Comparison of ENCODE assay signal across 8 cellular contexts in the genomic region with DNA sequence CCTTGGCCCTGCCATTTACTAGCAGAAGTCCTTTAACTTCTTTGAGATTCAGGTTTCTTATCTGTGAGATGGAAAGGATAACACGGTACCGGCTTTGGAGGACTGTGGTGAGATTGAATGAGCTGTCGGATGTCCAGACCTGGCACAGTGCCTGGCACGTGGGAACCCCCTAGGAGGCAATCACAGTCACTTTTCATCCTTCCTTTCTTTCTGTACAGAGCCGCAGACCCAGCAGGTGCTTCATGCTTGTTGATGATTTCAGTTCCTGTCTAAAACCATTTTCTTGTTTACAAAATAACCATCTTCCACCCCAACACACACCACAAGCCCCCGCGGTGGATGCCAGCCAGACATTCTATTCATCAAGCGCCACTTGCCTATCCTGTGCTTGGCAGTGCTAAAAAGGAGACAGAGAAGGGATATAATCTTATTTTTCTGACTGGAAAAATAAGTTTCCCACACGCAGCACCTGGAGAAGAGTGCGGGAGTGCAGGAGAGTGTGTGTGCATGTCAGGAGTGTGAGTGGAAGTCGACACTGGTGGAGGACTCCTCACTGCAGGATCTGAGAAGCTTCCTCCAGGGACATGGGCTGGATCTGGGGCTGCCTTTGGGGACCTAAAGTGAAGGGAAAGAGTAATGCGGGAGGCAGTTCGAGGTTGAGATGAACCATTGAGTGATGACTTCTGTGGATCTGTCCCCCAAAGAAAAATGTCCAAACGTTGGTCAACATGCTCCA.
A peak's percentile ranks its signal among the peaks of the same experiment; 100 is the strongest.
DNase-seq lines count a peak whose midpoint lies in the region; ATAC-seq and TF ChIP-seq lines count a peak whose summit lies in the region.

No MANE protein-coding gene starts in this region.

- H3K9me3 ChIP-seq in BLaER1 treated with 17β-estradiol and CSF1 and Interleukin-3, amounts not matched to agents 10 nM and 100 nM (replicated peaks in 1 of 11), result no peaks in the 10 kb centered on the region

- DNase-seq in activated B cell treated with CpG ODN at 0.5 μM for 24 hours (peak; percentile 55), G401 (ENCODE audit: low spot score) (no peak), GM03348 (ENCODE audit: low spot score) (no peak), omental fat pad (ENCODE audit: low spot score) (no peak)

- H3K36me3 Mint-ChIP-seq in activated B cell treated with CpG ODN at 0.5 μM for 24 hours (ENCODE audit: low read depth), result peaks cover 37% of the 10 kb centered on the region

- H3K36me3 ChIP-seq in BLaER1 treated with 17β-estradiol and CSF1 and Interleukin-3, amounts not matched to agents 10 nM and 100 nM, result peaks cover 0 to 39% (median 22%) of the 10 kb centered on the region in 11 experiments; a peak in 12 of 22 replicates

- TF ChIP-seq CTCF in activated B cell treated with CpG ODN at 0.5 μM for 24 hours (IDR thresholded peaks at IDR 0.05) (no peak), omental fat pad (IDR thresholded peaks at IDR 0.05) (no peak)

- CTCF ChIA-PET in activated B cell treated with CpG ODN at 0.5 μM for 24 hours (lab: Charles Lee), result interaction anchor here (0.9 to 1.5 kb wide), 7 partner anchors 12 to 167 kb away, joined by 3 to 5 read pairs (median 3); no protein-coding TSS in a partner anchor

- no peaks in the 10 kb centered on the region for H3K27me3 Mint-ChIP-seq in activated B cell treated with CpG ODN at 0.5 μM for 24 hours

- ATAC-seq in GM19023 (IDR thresholded peaks at IDR 0.05; ENCODE audit: unreplicated experiment) (peak; percentile 46), HG03045 (IDR thresholded peaks at IDR 0.05; ENCODE audit: unreplicated experiment) (peak; percentile 50), activated B cell treated with CpG ODN at 0.5 μM for 24 hours (ENCODE audit: low read depth) (peak; percentile 53), HG02970 (IDR thresholded peaks at IDR 0.05; ENCODE audit: low FRiP score, unreplicated experiment) (no peak), omental fat pad (ENCODE audit: low FRiP score) (no peak)

- in situ Hi-C loops in G401 (cut with HindIII; ENCODE audit: low sequenced_read_pairs), result no loop called here

- H3K4me3 ChIP-seq in BLaER1 treated with 17β-estradiol and CSF1 and Interleukin-3, amounts not matched to agents 10 nM and 100 nM, result no peak overlapping the region

- H3K27ac ChIP-seq in BLaER1 treated with 17β-estradiol and CSF1 and Interleukin-3, amounts not matched to agents 10 nM and 100 nM, result peak overlapping the region in 10 of 11 experiments; percentile 1 to 58 (median 37); a peak in 11 of 22 replicates

- peak overlapping the region; percentile 87 for H3K27ac Mint-ChIP-seq in activated B cell treated with CpG ODN at 0.5 μM for 24 hours

- H4K20me1 ChIP-seq in BLaER1 treated with 17β-estradiol and CSF1 and Interleukin-3, amounts not matched to agents 10 nM and 100 nM, result peaks cover 0 to 100% (median 85%) of the 10 kb centered on the region in 11 experiments; a peak in 17 of 22 replicates

- intact Hi-C loops in activated B cell treated with CpG ODN at 0.5 μM for 24 hours (cut with micrococcal nuclease), result loop anchor here (1.0 to 5.0 kb wide), 6 partner anchors 16 to 234 kb away; a partner anchor contains a TSS

- no peaks in the 10 kb centered on the region for H3K9me3 Mint-ChIP-seq in activated B cell treated with CpG ODN at 0.5 μM for 24 hours

- peaks cover 100% of the 10 kb centered on the region for H3K4me1 Mint-ChIP-seq in activated B cell treated with CpG ODN at 0.5 μM for 24 hours

- H3K4me3 Mint-ChIP-seq in activated B cell treated with CpG ODN at 0.5 μM for 24 hours, result peak overlapping the region; percentile 73

- H3K9ac ChIP-seq in BLaER1 treated with 17β-estradiol and CSF1 and Interleukin-3, amounts not matched to agents 10 nM and 100 nM, result peak overlapping the region in 1 of 11 experiments; percentile 2; a peak in 1 of 22 replicates

- H3K4me2 ChIP-seq in BLaER1 treated with 17β-estradiol and CSF1 and Interleukin-3, amounts not matched to agents 10 nM and 100 nM, result peak overlapping the region; percentile 64 to 87 (median 75)

- H3K4me1 ChIP-seq in BLaER1 treated with 17β-estradiol and CSF1 and Interleukin-3, amounts not matched to agents 10 nM and 100 nM, result peaks cover 90 to 100% (median 99%) of the 10 kb centered on the region in 10 experiments

- POLR2A ChIA-PET in activated B cell treated with CpG ODN at 0.5 μM for 24 hours (lab: Charles Lee), result interaction anchor here (0.6 to 2.9 kb wide), 18 partner anchors 10 to 233 kb away, joined by 3 to 48 read pairs (median 8); a partner anchor contains a TSS

- H3K27me3 ChIP-seq in BLaER1 treated with 17β-estradiol and CSF1 and Interleukin-3, amounts not matched to agents 10 nM and 100 nM, result no peaks in the 10 kb centered on the region

Comparison
In these comparisons a context has a peak if more than half of its experiments do, and no peak if none do; other contexts are left out.
1. ATAC-seq: peak in GM19023 (single experiment), HG03045 (single experiment) and activated B cell treated with CpG ODN at 0.5 μM for 24 hours (single experiment); none in HG02970 (single experiment) and omental fat pad (single experiment).